17 cellular contexts compared by ENCODE assay signal in genomic region chr2:6290626-6291025, GRCh38.
DNase-seq lines count a peak whose midpoint lies in the region; ATAC-seq and TF ChIP-seq lines count a peak whose summit lies in the region.
"Had no signal": no experiment of that assay in that cellular context is flagged by ENCODE, and none has a peak within 500 bp of the region (broad histone marks: within the 10 kb centered on the region; RNA-seq: fewer than 3 reads in every experiment).

No MANE protein-coding gene starts in this region.

- no peaks in the 10 kb centered on the region for H3K36me3 ChIP-seq in SK-N-SH (replicated peaks in 1 of 2; ENCODE audit: control insufficient read depth in 1 of 2, insufficient read depth in 2 of 2, low read length in 1 of 2)
- no peaks in the 10 kb centered on the region for H3K36me3 ChIP-seq in uterus
- H3K36me3 ChIP-seq: brain microvascular endothelial cell, lower lobe of right lung had no signal

- no peak for ATAC-seq in SK-N-SH treated with all-trans-retinoic acid at 6 μM for 48 hours
- ATAC-seq in left colon = no peak
- ATAC-seq in GM19351 (IDR thresholded peaks at IDR 0.05; ENCODE audit: unreplicated experiment) = no peak
- ATAC-seq: right cardiac atrium had no signal

- H3F3A ChIP-seq in SK-N-SH (replicated peaks; ENCODE audit: insufficient read depth) = no peaks in the 10 kb centered on the region

- no peaks in the 10 kb centered on the region for H3K9me2 ChIP-seq in SK-N-SH

- H3K4me1 Mint-ChIP-seq in brain = peaks cover 40% of the 10 kb centered on the region

- H3K27me3 ChIP-seq in SK-N-SH (ENCODE audit: insufficient read depth) (no peaks in the 10 kb centered on the region), uterus (no peaks in the 10 kb centered on the region)
- H3K27me3 ChIP-seq: brain microvascular endothelial cell had no signal

- peak; percentile 44 for DNase-seq in SK-N-SH
- DNase-seq in NCI-H345 treated with DMSO at 0.1 percent for 48 hours (lab: John Stamatoyannopoulos, UW; ENCODE audit: unreplicated experiment) = peak; percentile 48
- no peak for DNase-seq in left colon
- no peak for DNase-seq in EL
- DNase-seq in uterus = no peak
- DNase-seq: activated CD4-positive, CD25-positive, alpha-beta regulatory T cell treated with anti-CD3 and anti-CD28 coated beads, Interleukin-2, amount 50 U/mL, for 72 hours; brain microvascular endothelial cell; CD4-positive, alpha-beta T cell; lower lobe of right lung; MV-4-11; PC-9; T1000 had no signal

- H3K9ac ChIP-seq in SK-N-SH = no peak overlapping the region

- H4K20me1 ChIP-seq in SK-N-SH (ENCODE audit: insufficient read depth) = no peaks in the 10 kb centered on the region

- intact Hi-C loops in left colon (cut with DNase I, micrococcal nuclease) (no loop called here), uterus (cut with DNase I; ENCODE audit: low total_unique reads) (no loop called here)

- WGBS in SK-N-SH (ENCODE audit: low lambda C conversion rate) = 32% methylated on average over 3 of the region's 5 CpGs

- no peaks in the 10 kb centered on the region for H3K79me2 ChIP-seq in SK-N-SH (ENCODE audit: insufficient read depth)

- CTCF ChIA-PET in SK-N-SH (lab: Yijun Ruan, JAX) = interaction anchor here (1.2 kb wide), 1 partner anchor 235 kb away, joined by 3 read pairs; no protein-coding TSS in a partner anchor

- TF ChIP-seq CTCF in SK-N-SH (IDR thresholded peaks at IDR 0.05) = no peak
- no peak for TF ChIP-seq CTCF in brain (conservative IDR thresholded peaks at IDR 0.05)
- no peak for TF ChIP-seq CTCF in uterus (IDR thresholded peaks at IDR 0.05)

- no peak for TF ChIP-seq EP300 in SK-N-SH (IDR thresholded peaks at IDR 0.05; ENCODE audit: borderline replicate concordance in 1 of 2, low read depth in 1 of 2, low read length in 1 of 2)

- H2AFZ ChIP-seq in SK-N-SH (ENCODE audit: low read depth) = no peak overlapping the region
- H2AFZ ChIP-seq: PC-9 had no signal

- no peak overlapping the region for H3K4me2 ChIP-seq in SK-N-SH
- H3K4me2 ChIP-seq: PC-9 had no signal

- peaks cover 14% of the 10 kb centered on the region for H3K36me3 Mint-ChIP-seq in brain
- H3K36me3 Mint-ChIP-seq: activated naive CD8-positive, alpha-beta T cell had no signal

- H3K27ac Mint-ChIP-seq in brain = peak overlapping the region in 4 of 5 experiments; percentile 50 to 98 (median 90)
- H3K27ac Mint-ChIP-seq: activated naive CD8-positive, alpha-beta T cell; CD4-positive, alpha-beta T cell had no signal

- H3K4me1 ChIP-seq in SK-N-SH (ENCODE audit: control insufficient read depth in 1 of 2, insufficient read depth in 2 of 2, low read depth in 1 of 2, low read length in 1 of 2) (peaks cover 0 to 17% of the 10 kb centered on the region in 2 experiments; a peak in 1 of 4 replicates), uterus (no peaks in the 10 kb centered on the region)
- H3K4me1 ChIP-seq: lower lobe of right lung had no signal

- no peak for TF ChIP-seq RAD21 in SK-N-SH (IDR thresholded peaks at IDR 0.05; ENCODE audit: low read length)

- peaks cover 11 to 40% (median 23%) of the 10 kb centered on the region in 5 experiments for H3K9me3 Mint-ChIP-seq in brain

- no peak for TF ChIP-seq POLR2A in uterus (IDR thresholded peaks at IDR 0.05)

- H3K27ac ChIP-seq in SK-N-SH (ENCODE audit: low read depth in 2 of 2, low read length in 1 of 2) (peak overlapping the region in 1 of 2 experiments; percentile 83; a peak in 2 of 4 replicates), uterus (no peak overlapping the region)
- H3K27ac ChIP-seq: brain microvascular endothelial cell, lower lobe of right lung, PC-9 had no signal

- H3K9me3 ChIP-seq in SK-N-SH (no peaks in the 10 kb centered on the region), uterus (no peaks in the 10 kb centered on the region)
- H3K9me3 ChIP-seq: lower lobe of right lung had no signal

- no peak overlapping the region for H3K4me3 ChIP-seq in SK-N-SH (ENCODE audit: low read depth in 2 of 2, low read length in 1 of 2)
- H3K4me3 ChIP-seq in uterus = no peak overlapping the region
- H3K4me3 ChIP-seq: lower lobe of right lung, PC-9 had no signal

- peak overlapping the region in 1 of 5 experiments; percentile 12 for H3K4me3 Mint-ChIP-seq in brain
- H3K4me3 Mint-ChIP-seq: activated naive CD8-positive, alpha-beta T cell; CD4-positive, alpha-beta T cell had no signal

- POLR2A ChIA-PET in SK-N-SH (lab: Yijun Ruan, JAX) = interaction anchor here (0.6 to 0.8 kb wide), 2 partner anchors 304 to 358 kb away, joined by 3 read pairs; no protein-coding TSS in a partner anchor

- H3K27me3 Mint-ChIP-seq in brain = no peaks in the 10 kb centered on the region
- H3K27me3 Mint-ChIP-seq: activated naive CD8-positive, alpha-beta T cell; CD4-positive, alpha-beta T cell had no signal

TF ChIP-seq in SK-N-SH, 30 proteins besides CTCF, POLR2A, EP300 and RAD21 (continues in another document):
- no peak for TF ChIP-seq FOXM1 (IDR thresholded peaks at IDR 0.05; ENCODE audit: low read depth)
- no peak for TF ChIP-seq MXI1 (IDR thresholded peaks at IDR 0.05; ENCODE audit: low read depth, low read length)
- no peak for TF ChIP-seq NRF1 (IDR thresholded peaks at IDR 0.05; ENCODE audit: low read depth, low read length)
- no peak for TF ChIP-seq ZBTB33 (IDR thresholded peaks at IDR 0.05; ENCODE audit: borderline replicate concordance, low read depth)
- no peak for TF ChIP-seq FOXJ3 (CRISPR knock-in tag; IDR thresholded peaks at IDR 0.05)
- TF ChIP-seq RFX5 (IDR thresholded peaks at IDR 0.05; ENCODE audit: low read length) = no peak
- TF ChIP-seq FOSL2 (IDR thresholded peaks at IDR 0.05; ENCODE audit: borderline replicate concordance, low read depth) = no peak

TF ChIP-seq in SK-N-SH treated with all-trans-retinoic acid at 6 μM for 48 hours, 23 proteins besides CTCF, POLR2A, EP300 and RAD21:
- TF ChIP-seq CSRNP3 (CRISPR knock-in tag; IDR thresholded peaks at IDR 0.05) (no peak), ISL1 (CRISPR knock-in tag; IDR thresholded peaks at IDR 0.05) (no peak), GLIS3 (CRISPR knock-in tag; IDR thresholded peaks at IDR 0.05) (no peak), RARB (CRISPR knock-in tag; IDR thresholded peaks at IDR 0.05) (no peak), PPARA (CRISPR knock-in tag; IDR thresholded peaks at IDR 0.05; ENCODE audit: borderline replicate concordance) (no peak), ZC3H10 (CRISPR knock-in tag; IDR thresholded peaks at IDR 0.05) (no peak), OSR1 (CRISPR knock-in tag; IDR thresholded peaks at IDR 0.05) (no peak), ARNTL (CRISPR knock-in tag; IDR thresholded peaks at IDR 0.05; ENCODE audit: borderline replicate concordance, low read depth) (no peak), PATZ1 (CRISPR knock-in tag; IDR thresholded peaks at IDR 0.05; ENCODE audit: borderline replicate concordance) (no peak), ZFP3 (CRISPR knock-in tag; IDR thresholded peaks at IDR 0.05) (no peak)
TF ChIP-seq in SK-N-SH treated with all-trans-retinoic acid at 6 μM for 48 hours: peak in this region for 0.

Comparison
In these comparisons a context has a peak if more than half of its experiments do, and no peak if none do; other contexts are left out.
1. DNase-seq: peak in SK-N-SH (single experiment) and NCI-H345 treated with DMSO at 0.1 percent for 48 hours (single experiment); none in left colon (0 of 2), EL (single experiment) and uterus (0 of 2).